24 cellular contexts compared by ENCODE assay signal in the genomic region with DNA sequence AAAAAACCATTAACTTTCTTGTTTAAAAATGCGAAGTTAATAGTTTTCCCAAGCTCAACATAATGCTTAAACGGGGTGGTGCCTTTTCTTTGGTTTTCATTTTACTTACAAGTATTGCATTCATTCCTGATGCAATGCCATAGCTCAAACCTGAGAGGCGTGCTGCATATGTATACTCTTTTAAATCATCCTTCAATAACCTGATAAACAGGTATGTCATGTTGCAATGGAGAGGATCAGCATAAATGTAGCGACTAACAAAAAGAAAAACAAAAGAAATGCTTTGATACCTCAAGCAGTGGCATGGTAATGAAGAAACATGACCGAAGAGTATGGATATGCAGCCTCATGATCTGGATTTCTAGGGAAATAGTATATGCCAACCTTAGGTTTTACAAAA.
"Had no signal": no experiment of that assay in that cellular context is flagged by ENCODE, and none has a peak within 500 bp of the region (broad histone marks: within the 10 kb centered on the region; RNA-seq: fewer than 3 reads in every experiment).

No MANE protein-coding gene starts in this region.

- H3K4me2 ChIP-seq: hepatocyte had no signal

- H3K4me1 ChIP-seq: colonic mucosa, esophagus muscularis mucosa, foreskin keratinocyte, gastroesophageal sphincter, heart left ventricle, left lung, lower lobe of right lung had no signal

- H3K27me3 ChIP-seq: colonic mucosa, dorsolateral prefrontal cortex, esophagus muscularis mucosa, foreskin keratinocyte, gastroesophageal sphincter, heart left ventricle, hepatocyte, left lung had no signal

- H3K36me3 ChIP-seq: colonic mucosa had no signal

- ATAC-seq: foreskin keratinocyte, gastroesophageal sphincter, heart left ventricle, left cardiac atrium, left lung, left ventricle myocardium superior, lower lobe of right lung, mucosa of descending colon had no signal

- FAIRE-seq: endothelial cell of umbilical vein, frontal cortex had no signal

- H3K9me3 ChIP-seq: colonic mucosa, esophagus muscularis mucosa, gastroesophageal sphincter, heart left ventricle, left lung, lower lobe of right lung, mucosa of descending colon had no signal

- H3K4me3 ChIP-seq: colonic mucosa, dorsolateral prefrontal cortex, esophagus muscularis mucosa, gastroesophageal sphincter, heart left ventricle, hepatocyte, left lung, lower lobe of right lung, mucosa of descending colon had no signal

- H3K27ac ChIP-seq: colonic mucosa, dorsolateral prefrontal cortex, epithelial cell of prostate, esophagus muscularis mucosa, foreskin keratinocyte, gastroesophageal sphincter, heart left ventricle, hepatocyte, left lung, lower lobe of right lung had no signal

- H3K79me2 ChIP-seq: hepatocyte had no signal

- DNase-seq: colonic mucosa; dermis blood vessel endothelial cell; dorsolateral prefrontal cortex; effector CD4-positive, alpha-beta T cell; effector memory CD4-positive, alpha-beta T cell; erythroblast; foreskin keratinocyte; heart left ventricle; hypothalamus; immature natural killer cell; islet precursor cell; left cardiac atrium; left lung; left ventricle myocardium superior; lower lobe of right lung; mesenchymal stem cell; mucosa of descending colon; naive B cell had no signal

- H2AFZ ChIP-seq: hepatocyte had no signal
